1 cellular context compared by ENCODE assay signal in the genomic region with DNA sequence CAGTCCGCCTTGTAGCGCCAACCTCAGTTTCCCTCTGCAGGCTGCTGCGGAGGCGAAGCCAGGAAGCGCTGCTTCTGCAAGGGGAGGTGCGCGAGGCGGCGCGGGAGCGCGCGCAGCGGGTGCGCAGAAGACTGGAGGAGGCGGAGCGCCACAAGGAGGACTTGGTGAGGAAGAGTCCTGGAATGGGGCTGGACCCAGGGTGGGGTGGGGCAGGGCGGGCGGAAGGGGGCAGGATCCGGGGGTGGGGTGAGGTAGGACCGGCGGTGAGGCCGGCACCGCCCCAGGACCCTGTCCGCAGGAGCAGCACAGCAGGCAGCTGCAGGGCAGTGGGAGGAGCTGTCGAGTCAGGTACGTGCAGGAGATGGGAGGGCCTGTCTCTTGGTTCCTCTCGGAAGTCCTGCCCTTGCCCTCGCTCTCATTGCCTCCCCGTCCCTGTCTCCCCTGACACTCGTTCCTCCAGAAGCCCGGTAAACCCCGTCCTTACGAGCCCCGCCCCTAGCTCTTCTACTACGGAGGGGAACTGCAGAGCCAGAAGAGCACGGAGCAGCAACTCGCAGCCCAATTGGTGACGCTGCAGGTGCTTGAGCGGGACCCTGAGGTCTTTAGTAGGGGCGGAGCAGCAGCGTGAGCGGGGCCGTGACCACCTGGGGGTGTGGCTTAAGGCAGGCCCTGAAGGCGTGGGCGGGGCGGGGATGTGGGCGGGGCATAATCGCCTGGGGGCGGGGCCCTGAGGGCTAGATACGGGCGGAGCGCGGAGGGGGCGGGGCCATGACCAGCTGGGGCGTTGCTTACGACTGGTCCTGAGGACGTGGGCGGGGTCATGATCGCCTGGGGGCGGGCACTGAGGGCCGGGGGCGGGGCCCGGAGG.
TF ChIP-seq lines count a peak whose summit lies in the region.
"Not testable (repeated sequence)": the region's sequence is repeated elsewhere in the genome, so short reads cannot be mapped to it uniquely, and the experiment has no call there.

No MANE protein-coding gene starts in this region.

TF ChIP-seq in K562, 482 proteins besides CTCF, POLR2A, EP300 and RAD21 (continued from another document):
- TF ChIP-seq VEZF1 (CRISPR knock-in tag; IDR thresholded peaks at IDR 0.05), result peak; percentile 77
- peak; percentile 73 for TF ChIP-seq GATAD2A (IDR thresholded peaks at IDR 0.05)
- peak in 1 of 2 experiments; percentile 97; a peak in 2 of 4 replicates for TF ChIP-seq HDAC1 (IDR thresholded peaks at IDR 0.05)
- TF ChIP-seq JUNB (CRISPR knock-in tag; conservative IDR thresholded peaks at IDR 0.05), result 0 out of 2 replicates have a peak, but pooled peaks have one; percentile 7
- TF ChIP-seq GABPB2 (CRISPR knock-in tag; conservative IDR thresholded peaks at IDR 0.05), result peak; percentile 92; the same call in 1 of the 2 replicates
- TF ChIP-seq NRF1 (conservative IDR thresholded peaks at IDR 0.05 in 1 of 2, IDR thresholded peaks at IDR 0.05 in 1 of 2), result peak; percentile 93 to 94
- peak; percentile 89 for TF ChIP-seq CXXC5 (CRISPR knock-in tag; IDR thresholded peaks at IDR 0.05)
- peak; percentile 86; the same call in 1 of the 2 replicates for TF ChIP-seq KLF13 (tag; IDR thresholded peaks at IDR 0.05; ENCODE audit: borderline replicate concordance, low read depth)
- peak; percentile 28; the same call in 1 of the 2 replicates for TF ChIP-seq SOX6 (IDR thresholded peaks at IDR 0.05)
- 0 out of 2 replicates have a peak, but pooled peaks have one; percentile 21 for TF ChIP-seq SPI1 (IDR thresholded peaks at IDR 0.05; ENCODE audit: borderline replicate concordance, low read depth, low read length)
- TF ChIP-seq ZNF75A (CRISPR knock-in tag; IDR thresholded peaks at IDR 0.05), result 0 out of 2 replicates have a peak, but pooled peaks have one; percentile 38
- peak; percentile 50; the same call in 1 of the 2 replicates for TF ChIP-seq PATZ1 (CRISPR knock-in tag; IDR thresholded peaks at IDR 0.05; ENCODE audit: borderline replicate concordance)
- peak; percentile 13; the same call in 1 of the 2 replicates for TF ChIP-seq ETV5 (CRISPR knock-in tag; IDR thresholded peaks at IDR 0.05; ENCODE audit: low read depth)
- TF ChIP-seq TARDBP (IDR thresholded peaks at IDR 0.05), result 0 out of 2 replicates have a peak, but pooled peaks have one; percentile 66
- TF ChIP-seq, protein P1, sequence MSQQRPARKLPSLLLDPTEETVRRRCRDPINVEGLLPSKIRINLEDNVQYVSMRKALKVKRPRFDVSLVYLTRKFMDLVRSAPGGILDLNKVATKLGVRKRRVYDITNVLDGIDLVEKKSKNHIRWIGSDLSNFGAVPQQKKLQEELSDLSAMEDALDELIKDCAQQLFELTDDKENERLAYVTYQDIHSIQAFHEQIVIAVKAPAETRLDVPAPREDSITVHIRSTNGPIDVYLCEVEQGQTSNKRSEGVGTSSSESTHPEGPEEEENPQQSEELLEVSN (IDR thresholded peaks at IDR 0.05; ENCODE audit: borderline replicate concordance in 1 of 2, extremely low read depth in 1 of 2, insufficient read depth in 1 of 2, insufficient read length in 1 of 2, low read depth in 1 of 2, low read length in 1 of 2, poor library complexity in 1 of 2, severe bottlenecking in 1 of 2), result peak; percentile 37 to 69
- TF ChIP-seq, protein P2, sequence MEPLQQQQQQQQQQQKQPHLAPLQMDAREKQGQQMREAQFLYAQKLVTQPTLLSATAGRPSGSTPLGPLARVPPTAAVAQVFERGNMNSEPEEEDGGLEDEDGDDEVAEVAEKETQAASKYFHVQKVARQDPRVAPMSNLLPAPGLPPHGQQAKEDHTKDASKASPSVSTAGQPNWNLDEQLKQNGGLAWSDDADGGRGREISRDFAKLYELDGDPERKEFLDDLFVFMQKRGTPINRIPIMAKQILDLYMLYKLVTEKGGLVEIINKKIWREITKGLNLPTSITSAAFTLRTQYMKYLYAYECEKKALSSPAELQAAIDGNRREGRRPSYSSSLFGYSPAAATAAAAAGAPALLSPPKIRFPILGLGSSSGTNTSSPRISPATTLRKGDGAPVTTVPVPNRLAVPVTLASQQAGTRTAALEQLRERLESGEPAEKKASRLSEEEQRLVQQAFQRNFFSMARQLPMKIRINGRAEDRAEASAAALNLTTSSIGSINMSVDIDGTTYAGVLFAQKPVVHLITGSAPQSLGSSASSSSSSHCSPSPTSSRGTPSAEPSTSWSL (CRISPR knock-in tag; IDR thresholded peaks at IDR 0.05; ENCODE audit: borderline replicate concordance), result peak; percentile 96
- TF ChIP-seq SMAD4 (CRISPR knock-in tag; conservative IDR thresholded peaks at IDR 0.05), result peak; percentile 78
- peak; percentile 63; the same call in 1 of the 2 replicates for TF ChIP-seq ZFP1 (CRISPR knock-in tag; IDR thresholded peaks at IDR 0.05)
- peak; percentile 98 for TF ChIP-seq NR4A1 (CRISPR knock-in tag; IDR thresholded peaks at IDR 0.05)
- not testable (repeated sequence) for TF ChIP-seq NR4A1 (tag; IDR thresholded peaks at IDR 0.05)
- peak; percentile 82; the same call in 1 of the 2 replicates for TF ChIP-seq HOMEZ (CRISPR knock-in tag; IDR thresholded peaks at IDR 0.05)
- peak; percentile 30; the same call in 1 of the 2 replicates for TF ChIP-seq SMARCA4 (IDR thresholded peaks at IDR 0.05)
- TF ChIP-seq SP1 (CRISPR knock-in tag; IDR thresholded peaks at IDR 0.05), result peak; percentile 96
- TF ChIP-seq HDAC2 (IDR thresholded peaks at IDR 0.05), result peak; percentile 94
